8 cellular contexts compared by ENCODE assay signal in the genomic region with DNA sequence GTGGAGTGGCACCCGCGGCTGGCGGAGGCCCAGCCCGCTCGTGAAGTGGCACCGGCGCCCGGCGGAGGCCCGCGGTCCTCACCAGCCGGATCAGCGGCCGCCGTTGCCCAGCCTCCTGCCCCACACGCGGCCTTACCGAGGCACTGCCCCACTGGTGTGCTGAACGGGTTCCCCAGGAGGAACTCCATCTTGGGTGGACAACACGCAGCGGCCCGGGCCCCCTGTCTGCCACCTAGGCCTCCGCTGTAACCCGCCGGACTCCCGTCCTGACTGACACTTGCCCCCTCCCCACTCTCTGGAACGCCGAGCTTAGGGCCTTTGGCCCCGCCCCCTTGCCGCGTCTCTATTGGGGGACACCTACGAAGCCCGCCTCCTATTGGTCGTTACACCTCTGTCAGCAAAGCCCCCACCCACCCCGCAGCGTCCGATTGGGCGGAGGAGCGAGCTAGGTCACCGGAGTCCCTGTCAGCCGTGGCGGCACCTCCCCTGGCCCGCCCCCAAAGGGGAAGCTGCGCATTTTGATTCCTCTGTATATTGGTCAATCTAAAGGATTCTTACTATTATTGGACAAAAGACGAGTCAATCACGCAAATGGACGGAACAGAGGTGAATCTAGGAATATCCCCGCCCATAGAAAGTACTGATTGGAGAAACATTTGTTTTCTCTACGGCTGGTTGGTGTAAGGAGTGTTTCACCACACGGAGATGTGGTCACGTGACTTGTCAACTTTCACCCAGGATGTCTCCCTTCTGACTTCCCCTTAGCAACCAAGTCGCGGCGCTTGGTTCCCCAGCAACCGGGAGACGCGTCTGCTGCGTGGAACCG. TPM values are rescaled to one million over a fixed set of nuclear protein-coding genes. Genes with fewer than 3 reads are reported as not detected.
A peak's percentile ranks its signal among the peaks of the same experiment; 100 is the strongest.
DNase-seq lines count a peak whose midpoint lies in the region; ATAC-seq and TF ChIP-seq lines count a peak whose summit lies in the region.

A gene with protein sequence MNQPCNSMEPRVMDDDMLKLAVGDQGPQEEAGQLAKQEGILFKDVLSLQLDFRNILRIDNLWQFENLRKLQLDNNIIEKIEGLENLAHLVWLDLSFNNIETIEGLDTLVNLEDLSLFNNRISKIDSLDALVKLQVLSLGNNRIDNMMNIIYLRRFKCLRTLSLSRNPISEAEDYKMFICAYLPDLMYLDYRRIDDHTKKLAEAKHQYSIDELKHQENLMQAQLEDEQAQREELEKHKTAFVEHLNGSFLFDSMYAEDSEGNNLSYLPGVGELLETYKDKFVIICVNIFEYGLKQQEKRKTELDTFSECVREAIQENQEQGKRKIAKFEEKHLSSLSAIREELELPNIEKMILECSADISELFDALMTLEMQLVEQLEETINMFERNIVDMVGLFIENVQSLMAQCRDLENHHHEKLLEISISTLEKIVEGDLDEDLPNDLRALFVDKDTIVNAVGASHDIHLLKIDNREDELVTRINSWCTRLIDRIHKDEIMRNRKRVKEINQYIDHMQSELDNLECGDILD (plus strand): TSS at position 737 of the 826 bp plus-strand sequence. CDS start 4,737 bp downstream, outside the sequence.
A gene (minus strand): TSS at position 275 of the 826 bp plus-strand sequence. CDS start 87 bp downstream, at position 188.

- peak within 1 kb of the TSS; percentile 45 for H3K9ac ChIP-seq in rectal smooth muscle tissue (ENCODE audit: low read length)

- peaks cover 43% of the 10 kb centered on the region for H3K79me2 ChIP-seq in hepatocyte

- intact Hi-C loops in aorta (cut with DNase I): loop anchor here (1.0 to 10.0 kb wide), 3 partner anchors 58 to 95 kb away; a partner anchor contains a TSS

- H3K36me3 ChIP-seq in hepatocyte (replicated peaks; ENCODE audit: insufficient read depth, low read depth) (no peaks in the 10 kb centered on the region), rectal smooth muscle tissue (ENCODE audit: control insufficient read depth, insufficient read depth, low read length) (no peaks in the 10 kb centered on the region), aorta (ENCODE audit: control insufficient read depth in 1 of 2, insufficient read depth in 2 of 2, low read length in 1 of 2) (no peaks in the 10 kb centered on the region)

- peak within 1 kb of the TSS; percentile 82 for H3K4me2 ChIP-seq in hepatocyte

- H3K27ac ChIP-seq in hepatocyte: peak within 1 kb of the TSS; percentile 12
- H3K27ac ChIP-seq in rectal smooth muscle tissue (ENCODE audit: low read depth, low read length): peak within 1 kb of the TSS; percentile 80
- H3K27ac ChIP-seq in aorta (ENCODE audit: low read depth in 1 of 2, low read length in 2 of 2): peak within 1 kb of the TSS in 1 of 2 donors; percentile 88

- no peaks in the 10 kb centered on the region for H3K9me3 ChIP-seq in hepatocyte (ENCODE audit: low read depth)
- no peaks in the 10 kb centered on the region for H3K9me3 ChIP-seq in aorta (ENCODE audit: control insufficient read depth, low read length)

- no peaks in the 10 kb centered on the region for H3K9me2 ChIP-seq in hepatocyte (replicated peaks; ENCODE audit: insufficient read depth)

- in situ Hi-C loops in astrocyte of the spinal cord (cut with HindIII; ENCODE audit: low sequenced_read_pairs): no loop called here

- peak; percentile 97 for DNase-seq in NCI-H2029 treated with DMSO at 0.1 percent for 48 hours (lab: John Stamatoyannopoulos, UW)
- DNase-seq in T1000 (lab: John Stamatoyannopoulos, UW): peak; percentile 99
- DNase-seq in astrocyte of the spinal cord (ENCODE audit: low read depth, low spot score): peak; percentile 100
- peak; percentile 100 for DNase-seq in hepatocyte (ENCODE audit: low spot score)
- DNase-seq in aorta: peak; percentile 100

- H3K4me3 ChIP-seq in astrocyte of the spinal cord (ENCODE audit: low read depth, low read length) (peak within 1 kb of the TSS; percentile 64), hepatocyte (peak within 1 kb of the TSS; percentile 32), rectal smooth muscle tissue (ENCODE audit: low read length) (peak within 1 kb of the TSS; percentile 81), aorta (ENCODE audit: low read length in 2 of 2) (peak within 1 kb of the TSS; percentile 74 to 75)

- ATAC-seq in GM18511 (IDR thresholded peaks at IDR 0.05; ENCODE audit: unreplicated experiment) (peak; percentile 96), HG03025 (IDR thresholded peaks at IDR 0.05; ENCODE audit: low FRiP score, unreplicated experiment) (peak; percentile 90), aorta (ENCODE audit: low FRiP score) (peak; percentile 99)

- 2% methylated on average over 47 of the region's 59 CpGs for WGBS in hepatocyte (ENCODE audit: low lambda C conversion rate, missing lambda C conversion rate)
- 0 to 1% methylated on average over 59 of the region's 59 CpGs for whole genome bisulfite sequencing in aorta, 2 donors

- no peaks in the 10 kb centered on the region for H4K20me1 ChIP-seq in hepatocyte (ENCODE audit: insufficient read depth, poor library complexity, severe bottlenecking)

- peak within 1 kb of the TSS; percentile 21 for H2AFZ ChIP-seq in hepatocyte

- TF ChIP-seq CTCF in astrocyte of the spinal cord (IDR thresholded peaks at IDR 0.05; ENCODE audit: low read depth, low read length): no peak
- peak; percentile 7 for TF ChIP-seq CTCF in hepatocyte (IDR thresholded peaks at IDR 0.05; ENCODE audit: poor library complexity)

- H3K4me1 ChIP-seq in hepatocyte (ENCODE audit: insufficient read depth) (peaks cover 14% of the 10 kb centered on the region), rectal smooth muscle tissue (ENCODE audit: control insufficient read depth, insufficient read depth, low read length) (peaks cover 12% of the 10 kb centered on the region), aorta (ENCODE audit: control insufficient read depth in 1 of 2, insufficient read depth in 2 of 2, low read length in 2 of 2) (no peaks in the 10 kb centered on the region)

- no peaks in the 10 kb centered on the region for H3K27me3 ChIP-seq in hepatocyte
- no peaks in the 10 kb centered on the region for H3K27me3 ChIP-seq in rectal smooth muscle tissue (ENCODE audit: control insufficient read depth, insufficient read depth, low read length)
- no peaks in the 10 kb centered on the region for H3K27me3 ChIP-seq in aorta (ENCODE audit: control insufficient read depth in 1 of 2, insufficient read depth in 2 of 2, low read length in 1 of 2)

RNA-seq across cellular contexts. Expression of the first gene that starts in this region (rescaled TPM):
- total RNA-seq in hepatocyte: 1.1 TPM in 2 replicates
- polyA plus RNA-seq in hepatocyte: 1.8 and 3.2 TPM in 2 replicates
- total RNA-seq in aorta: 1 to 10 TPM; 2.0 to 2.8 TPM
- 1 to 10 TPM; 1.4 to 7.9 TPM for polyA plus RNA-seq in aorta

RNA-seq across cellular contexts. Expression of the second gene that starts in this region (rescaled TPM):
- total RNA-seq in hepatocyte (27.5 and 29.6 TPM in 2 replicates), aorta (10 to 100 TPM; 70.4 to 74.9 TPM)
- polyA plus RNA-seq in hepatocyte (21.5 and 41.1 TPM in 2 replicates), aorta (10 to 100 TPM; 11.9 to 39.1 TPM)
